2 cellular contexts compared by ENCODE assay signal in genomic region chr20:428658-429200, GRCh38.
TF ChIP-seq lines count a peak whose summit lies in the region.

No MANE protein-coding gene starts in this region.

TF ChIP-seq in GM23338, 12 proteins besides CTCF, POLR2A, EP300 and RAD21:
- TF ChIP-seq ZNF331 (CRISPR knock-in tag; IDR thresholded peaks at IDR 0.05; ENCODE audit: low read depth): no peak
- TF ChIP-seq ETS1 (IDR thresholded peaks at IDR 0.05): no peak
- TF ChIP-seq ZNF114 (CRISPR knock-in tag; IDR thresholded peaks at IDR 0.05): no peak
- TF ChIP-seq JUNB (IDR thresholded peaks at IDR 0.05; ENCODE audit: unreplicated experiment): no peak
- TF ChIP-seq NANOG (IDR thresholded peaks at IDR 0.05; ENCODE audit: borderline replicate concordance): no peak
- no peak for TF ChIP-seq REST (IDR thresholded peaks at IDR 0.05; ENCODE audit: unreplicated experiment)
- TF ChIP-seq EZH2 (IDR thresholded peaks at IDR 0.05; ENCODE audit: low read depth, unreplicated experiment): no peak
- no peak for TF ChIP-seq STAT1 (IDR thresholded peaks at IDR 0.05; ENCODE audit: unreplicated experiment)
- TF ChIP-seq EZH2phosphoT487 (IDR thresholded peaks at IDR 0.05; ENCODE audit: unreplicated experiment): no peak
- no peak for TF ChIP-seq CREB1 (CRISPR knock-in tag; IDR thresholded peaks at IDR 0.05; ENCODE audit: low read depth)
- no peak for TF ChIP-seq ZNF462 (CRISPR knock-in tag; IDR thresholded peaks at IDR 0.05)
- TF ChIP-seq POLR2AphosphoS5 (IDR thresholded peaks at IDR 0.05; ENCODE audit: low read depth): no peak

TF ChIP-seq in HepG2, 621 proteins besides CTCF, POLR2A, EP300 and RAD21 (continues in another document):
- TF ChIP-seq ZNF501 (CRISPR knock-in tag; IDR thresholded peaks at IDR 0.05): no peak
- TF ChIP-seq ZNF841 (CRISPR knock-in tag; IDR thresholded peaks at IDR 0.05; ENCODE audit: borderline replicate concordance): no peak
- TF ChIP-seq ZBTB10 (CRISPR knock-in tag; IDR thresholded peaks at IDR 0.05; ENCODE audit: borderline replicate concordance): no peak
- TF ChIP-seq IRF9 (CRISPR knock-in tag; IDR thresholded peaks at IDR 0.05; ENCODE audit: borderline replicate concordance): no peak
- TF ChIP-seq ZNF331 (CRISPR knock-in tag; IDR thresholded peaks at IDR 0.05): no peak
- no peak for TF ChIP-seq ZNF609 (CRISPR knock-in tag; IDR thresholded peaks at IDR 0.05; ENCODE audit: borderline replicate concordance)
- TF ChIP-seq ZNF607 (CRISPR knock-in tag; IDR thresholded peaks at IDR 0.05; ENCODE audit: borderline replicate concordance): no peak
- TF ChIP-seq ARID2 (CRISPR knock-in tag; IDR thresholded peaks at IDR 0.05; ENCODE audit: borderline replicate concordance): no peak
- no peak for TF ChIP-seq ATF4 (CRISPR knock-in tag; IDR thresholded peaks at IDR 0.05)
- no peak for TF ChIP-seq HOXA9 (CRISPR knock-in tag; IDR thresholded peaks at IDR 0.05; ENCODE audit: borderline replicate concordance)
- TF ChIP-seq ZNF720 (CRISPR knock-in tag; IDR thresholded peaks at IDR 0.05): no peak
- TF ChIP-seq ZNF768 (CRISPR knock-in tag; IDR thresholded peaks at IDR 0.05): peak; percentile 35; the same call in 1 of the 2 replicates
- no peak for TF ChIP-seq PLRG1 (conservative IDR thresholded peaks at IDR 0.05)
- no peak for TF ChIP-seq ZNF441 (CRISPR knock-in tag; IDR thresholded peaks at IDR 0.05; ENCODE audit: borderline replicate concordance)
- no peak for TF ChIP-seq SETDB1 (CRISPR knock-in tag; IDR thresholded peaks at IDR 0.05; ENCODE audit: borderline replicate concordance)
- TF ChIP-seq ZBTB3 (CRISPR knock-in tag; IDR thresholded peaks at IDR 0.05; ENCODE audit: borderline replicate concordance, low read depth): no peak
- TF ChIP-seq ZNF569 (CRISPR knock-in tag; IDR thresholded peaks at IDR 0.05; ENCODE audit: borderline replicate concordance): no peak
- no peak for TF ChIP-seq MATR3 (CRISPR knock-in tag; IDR thresholded peaks at IDR 0.05)
- TF ChIP-seq PRPF4 (IDR thresholded peaks at IDR 0.05; ENCODE audit: low read depth, low read length, poor library complexity, severe bottlenecking): peak; percentile 53
- TF ChIP-seq REPIN1 (CRISPR knock-in tag; IDR thresholded peaks at IDR 0.05; ENCODE audit: borderline replicate concordance, low read depth): no peak
- TF ChIP-seq ZNF17 (CRISPR knock-in tag; IDR thresholded peaks at IDR 0.05): no peak
- no peak for TF ChIP-seq MTF2 (CRISPR knock-in tag; IDR thresholded peaks at IDR 0.05; ENCODE audit: borderline replicate concordance)
- peak; percentile 19; the same call in 1 of the 2 replicates for TF ChIP-seq GABPB1 (CRISPR knock-in tag; IDR thresholded peaks at IDR 0.05)
- TF ChIP-seq ONECUT2 (CRISPR knock-in tag; IDR thresholded peaks at IDR 0.05): no peak
- TF ChIP-seq SOX6 (IDR thresholded peaks at IDR 0.05): no peak
- TF ChIP-seq SOX6 (CRISPR knock-in tag; IDR thresholded peaks at IDR 0.05): no peak
- no peak for TF ChIP-seq ZMYM4 (CRISPR knock-in tag; IDR thresholded peaks at IDR 0.05)
- TF ChIP-seq ZBTB38 (CRISPR knock-in tag; IDR thresholded peaks at IDR 0.05): 0 out of 2 replicates have a peak, but pooled peaks have one; percentile 26
- TF ChIP-seq ZNF652 (CRISPR knock-in tag; IDR thresholded peaks at IDR 0.05; ENCODE audit: borderline replicate concordance, low read depth): no peak
- TF ChIP-seq ZNF687 (CRISPR knock-in tag; IDR thresholded peaks at IDR 0.05): peak; percentile 36
- no peak for TF ChIP-seq JUN (CRISPR knock-in tag; IDR thresholded peaks at IDR 0.05)
- no peak for TF ChIP-seq TCF7L2 (IDR thresholded peaks at IDR 0.05; ENCODE audit: low read depth, low read length)
- no peak for TF ChIP-seq ETV6 (CRISPR knock-in tag; conservative IDR thresholded peaks at IDR 0.05)
- TF ChIP-seq MAX (IDR thresholded peaks at IDR 0.05): 0 out of 2 replicates have a peak, but pooled peaks have one; percentile 29
- no peak; the same call in 1 of the 2 replicates for TF ChIP-seq ZNF562 (CRISPR knock-in tag; IDR thresholded peaks at IDR 0.05; ENCODE audit: borderline replicate concordance)
- TF ChIP-seq ZNF138 (CRISPR knock-in tag; IDR thresholded peaks at IDR 0.05; ENCODE audit: low read depth): no peak
- TF ChIP-seq TEAD3 (CRISPR knock-in tag; optimal IDR thresholded peaks at IDR 0.05; ENCODE audit: borderline replicate concordance): no peak
- no peak for TF ChIP-seq DBP (CRISPR knock-in tag; IDR thresholded peaks at IDR 0.05; ENCODE audit: not compliant biosample characterization)
- no peak for TF ChIP-seq ZIK1 (CRISPR knock-in tag; IDR thresholded peaks at IDR 0.05; ENCODE audit: borderline replicate concordance, low read depth)
- TF ChIP-seq RARA (CRISPR knock-in tag; IDR thresholded peaks at IDR 0.05): no peak
- TF ChIP-seq CAMTA2 (CRISPR knock-in tag; IDR thresholded peaks at IDR 0.05; ENCODE audit: borderline replicate concordance): no peak
- no peak for TF ChIP-seq IKZF1 (IDR thresholded peaks at IDR 0.05)
- TF ChIP-seq ZNF589 (CRISPR knock-in tag; conservative IDR thresholded peaks at IDR 0.05): 0 out of 2 replicates have a peak, but pooled peaks have one; percentile 41
- no peak for TF ChIP-seq ZNF740 (CRISPR knock-in tag; IDR thresholded peaks at IDR 0.05)
- TF ChIP-seq ZNF691 (CRISPR knock-in tag; IDR thresholded peaks at IDR 0.05; ENCODE audit: borderline replicate concordance, low read depth): 0 out of 2 replicates have a peak, but pooled peaks have one; percentile 47
- TF ChIP-seq ZSCAN22 (CRISPR knock-in tag; IDR thresholded peaks at IDR 0.05): no peak
- no peak for TF ChIP-seq ZNF337 (CRISPR knock-in tag; IDR thresholded peaks at IDR 0.05; ENCODE audit: borderline replicate concordance, low read depth)
- TF ChIP-seq REL (CRISPR knock-in tag; conservative IDR thresholded peaks at IDR 0.05): peak; percentile 56; the same call in 1 of the 2 replicates
- TF ChIP-seq KAT8 (CRISPR knock-in tag; IDR thresholded peaks at IDR 0.05): no peak
- 0 out of 2 replicates have a peak, but pooled peaks have one; percentile 38 for TF ChIP-seq HNRNPL (IDR thresholded peaks at IDR 0.05; ENCODE audit: low read depth, low read length)
- no peak for TF ChIP-seq ZNF354B (CRISPR knock-in tag; IDR thresholded peaks at IDR 0.05)
- no peak for TF ChIP-seq BHLHE40 (IDR thresholded peaks at IDR 0.05; ENCODE audit: low read length)
